ENCODE assay signal across 8 cellular contexts in the genomic region with DNA sequence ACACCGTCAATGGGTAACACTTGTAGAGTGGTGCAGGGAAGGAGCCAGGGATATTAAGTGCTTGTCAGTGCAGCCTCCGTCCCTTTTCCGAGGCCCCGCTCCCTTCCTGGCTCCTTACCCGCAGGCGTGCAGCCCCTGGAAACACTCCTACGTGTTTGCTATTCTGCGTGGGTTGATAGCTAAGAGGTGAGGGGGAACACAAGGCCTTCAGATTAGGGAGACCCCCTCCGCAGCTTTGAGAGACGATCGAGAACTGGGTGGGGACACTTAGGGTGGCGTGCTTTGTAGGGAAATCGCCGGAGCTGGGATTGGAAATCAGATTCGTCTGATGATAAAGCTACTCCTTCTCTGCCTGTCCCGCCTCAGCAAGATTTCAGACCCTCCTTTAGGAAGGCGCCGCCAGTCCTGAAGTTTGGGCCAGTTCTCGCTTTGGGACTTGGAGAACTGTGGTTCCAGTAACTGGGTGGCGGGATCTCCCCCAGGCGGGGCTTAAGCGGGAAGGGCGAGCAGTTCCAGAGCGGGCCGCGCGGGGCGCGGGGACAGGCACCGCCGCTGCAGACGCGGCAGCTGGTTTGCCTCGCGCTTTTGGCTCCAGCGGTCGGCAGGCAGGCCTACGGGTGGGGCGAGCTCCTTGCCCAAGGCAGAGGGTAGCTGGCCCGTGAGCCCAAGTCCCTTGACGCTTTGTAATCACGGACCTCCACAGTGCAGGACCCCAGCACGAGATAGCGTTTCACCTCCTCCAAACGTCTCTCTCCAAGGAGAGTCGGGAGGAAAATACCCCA. TPM values are rescaled to one million over a fixed set of nuclear protein-coding genes. Genes with fewer than 3 reads are reported as not detected.
A peak's percentile ranks its signal among the peaks of the same experiment; 100 is the strongest.
DNase-seq lines count a peak whose midpoint lies in the region; ATAC-seq and TF ChIP-seq lines count a peak whose summit lies in the region.

No MANE protein-coding gene starts in this region.

- H3K27me3 ChIP-seq in DOHH2 (ENCODE audit: control insufficient read depth, low read length) (peaks cover 22% of the 10 kb centered on the region), GM23338 (ENCODE audit: insufficient read depth) (peaks cover 39% of the 10 kb centered on the region)

- TF ChIP-seq CTCF in DOHH2 (IDR thresholded peaks at IDR 0.05; ENCODE audit: low read depth, low read length, poor library complexity, severe bottlenecking) (peak; percentile 53), GM23338 (conservative IDR thresholded peaks at IDR 0.05; ENCODE audit: low read depth in 2 of 2) (peak; percentile 48 to 53)

- peak overlapping the region; percentile 63; the same call in 2 of the 3 replicates for H3K4me3 Mint-ChIP-seq in GM23338

- H3K4me2 ChIP-seq in DOHH2 (ENCODE audit: low read length), result peak overlapping the region; percentile 96
- H3K4me2 ChIP-seq in GM23338, result peak overlapping the region; percentile 82

- H3K79me2 ChIP-seq in DOHH2 (ENCODE audit: control insufficient read depth, low read length), result no peaks in the 10 kb centered on the region
- H3K79me2 ChIP-seq in GM23338 (replicated peaks; ENCODE audit: insufficient read depth), result no peaks in the 10 kb centered on the region

- H3K27me3 Mint-ChIP-seq in GM23338 (ENCODE audit: insufficient read depth, low read depth, poor library complexity), result peaks cover 44% of the 10 kb centered on the region

- H3K27ac ChIP-seq in DOHH2 (ENCODE audit: low read depth, low read length) (no peak overlapping the region), GM23338 (ENCODE audit: low read depth) (no peak overlapping the region)

- no peaks in the 10 kb centered on the region for H3K9me3 ChIP-seq in DOHH2 (ENCODE audit: control insufficient read depth, insufficient read depth, low read length)

- H3K4me1 ChIP-seq in DOHH2 (ENCODE audit: control insufficient read depth, low read length) (peaks cover 31% of the 10 kb centered on the region), GM23338 (ENCODE audit: insufficient read depth) (peaks cover 43% of the 10 kb centered on the region)

- H3K36me3 ChIP-seq in DOHH2 (ENCODE audit: control insufficient read depth, low read length) (no peaks in the 10 kb centered on the region), GM23338 (ENCODE audit: insufficient read depth) (no peaks in the 10 kb centered on the region)

- peak overlapping the region; percentile 97 for H2AFZ ChIP-seq in GM23338

- peaks cover 6% of the 10 kb centered on the region; the same call in 2 of the 3 replicates for H3K36me3 Mint-ChIP-seq in GM23338 (ENCODE audit: low read depth)

- DNase-seq in GM23338 (ENCODE audit: low spot score) (peak; percentile 94), LoVo (ENCODE audit: low spot score) (peak; percentile 85), SW480 (ENCODE audit: low spot score) (peak; percentile 69), anterior cingulate cortex (lab: John Stamatoyannopoulos, UW) (peak; percentile 18 to 87 (median 66)), hepatic stellate cell (ENCODE audit: low spot score) (peak; percentile 94), renal cortical epithelial cell (ENCODE audit: low read depth) (peak; percentile 52), NCI-H128 (lab: John Stamatoyannopoulos, UW; ENCODE audit: unreplicated experiment) (no peak)

- peak overlapping the region; percentile 75 for H3K4me3 ChIP-seq in DOHH2 (ENCODE audit: low read length)
- peak overlapping the region; percentile 63 for H3K4me3 ChIP-seq in GM23338

- H3F3A ChIP-seq in DOHH2 (ENCODE audit: control insufficient read depth, insufficient read depth), result no peaks in the 10 kb centered on the region
- 0 out of 2 replicates have a peak, but pooled peaks cover 7% of the 10 kb centered on the region for H3F3A ChIP-seq in GM23338 (replicated peaks; ENCODE audit: low read depth)

- peak; percentile 80 for ATAC-seq in GM23338

- H3K9me3 Mint-ChIP-seq in GM23338, result peaks cover 7% of the 10 kb centered on the region

- H3K9me2 ChIP-seq in DOHH2 (replicated peaks; ENCODE audit: control insufficient read depth, low read length), result no peaks in the 10 kb centered on the region
- no peaks in the 10 kb centered on the region for H3K9me2 ChIP-seq in GM23338 (ENCODE audit: insufficient read depth)

- no peak overlapping the region for H3K27ac Mint-ChIP-seq in GM23338

- H3K4me1 Mint-ChIP-seq in GM23338, result peaks cover 40% of the 10 kb centered on the region

- no peaks in the 10 kb centered on the region for H4K20me1 ChIP-seq in DOHH2 (ENCODE audit: control insufficient read depth, insufficient read depth, low read depth, low read length)
- no peaks in the 10 kb centered on the region for H4K20me1 ChIP-seq in GM23338 (replicated peaks; ENCODE audit: insufficient read depth)

TF ChIP-seq in GM23338, 12 proteins besides CTCF, POLR2A, EP300 and RAD21 (continues in another document):
- no peak for TF ChIP-seq ETS1 (IDR thresholded peaks at IDR 0.05)
- TF ChIP-seq JUNB (IDR thresholded peaks at IDR 0.05; ENCODE audit: unreplicated experiment), result no peak
- TF ChIP-seq, protein P1, sequence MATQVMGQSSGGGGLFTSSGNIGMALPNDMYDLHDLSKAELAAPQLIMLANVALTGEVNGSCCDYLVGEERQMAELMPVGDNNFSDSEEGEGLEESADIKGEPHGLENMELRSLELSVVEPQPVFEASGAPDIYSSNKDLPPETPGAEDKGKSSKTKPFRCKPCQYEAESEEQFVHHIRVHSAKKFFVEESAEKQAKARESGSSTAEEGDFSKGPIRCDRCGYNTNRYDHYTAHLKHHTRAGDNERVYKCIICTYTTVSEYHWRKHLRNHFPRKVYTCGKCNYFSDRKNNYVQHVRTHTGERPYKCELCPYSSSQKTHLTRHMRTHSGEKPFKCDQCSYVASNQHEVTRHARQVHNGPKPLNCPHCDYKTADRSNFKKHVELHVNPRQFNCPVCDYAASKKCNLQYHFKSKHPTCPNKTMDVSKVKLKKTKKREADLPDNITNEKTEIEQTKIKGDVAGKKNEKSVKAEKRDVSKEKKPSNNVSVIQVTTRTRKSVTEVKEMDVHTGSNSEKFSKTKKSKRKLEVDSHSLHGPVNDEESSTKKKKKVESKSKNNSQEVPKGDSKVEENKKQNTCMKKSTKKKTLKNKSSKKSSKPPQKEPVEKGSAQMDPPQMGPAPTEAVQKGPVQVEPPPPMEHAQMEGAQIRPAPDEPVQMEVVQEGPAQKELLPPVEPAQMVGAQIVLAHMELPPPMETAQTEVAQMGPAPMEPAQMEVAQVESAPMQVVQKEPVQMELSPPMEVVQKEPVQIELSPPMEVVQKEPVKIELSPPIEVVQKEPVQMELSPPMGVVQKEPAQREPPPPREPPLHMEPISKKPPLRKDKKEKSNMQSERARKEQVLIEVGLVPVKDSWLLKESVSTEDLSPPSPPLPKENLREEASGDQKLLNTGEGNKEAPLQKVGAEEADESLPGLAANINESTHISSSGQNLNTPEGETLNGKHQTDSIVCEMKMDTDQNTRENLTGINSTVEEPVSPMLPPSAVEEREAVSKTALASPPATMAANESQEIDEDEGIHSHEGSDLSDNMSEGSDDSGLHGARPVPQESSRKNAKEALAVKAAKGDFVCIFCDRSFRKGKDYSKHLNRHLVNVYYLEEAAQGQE (IDR thresholded peaks at IDR 0.05; ENCODE audit: unreplicated experiment), result peak; percentile 17
- 0 out of 2 replicates have a peak, but pooled peaks have one; percentile 15 for TF ChIP-seq POLR2AphosphoS5 (IDR thresholded peaks at IDR 0.05; ENCODE audit: low read depth)
- peak; percentile 6; the same call in 1 of the 2 replicates for TF ChIP-seq CREB1 (CRISPR knock-in tag; IDR thresholded peaks at IDR 0.05; ENCODE audit: low read depth)
- TF ChIP-seq NANOG (IDR thresholded peaks at IDR 0.05; ENCODE audit: borderline replicate concordance), result no peak
- no peak for TF ChIP-seq EZH2 (IDR thresholded peaks at IDR 0.05; ENCODE audit: low read depth, unreplicated experiment)
- no peak for TF ChIP-seq STAT1 (IDR thresholded peaks at IDR 0.05; ENCODE audit: unreplicated experiment)
- TF ChIP-seq EZH2phosphoT487 (IDR thresholded peaks at IDR 0.05; ENCODE audit: unreplicated experiment), result no peak

RNA-seq across cellular contexts. Expression of gene FAM107A, which starts 8.0 kb away (rescaled TPM):
- 0.89 and 1.0 TPM in 2 replicates for total RNA-seq in GM23338 (2014; rRNA removed; shearing (Covaris generic))
- 0.61 and 1.1 TPM in 2 replicates for polyA plus RNA-seq in GM23338 (2016; fragmentation: Nextera tagmentation; extraction: Ambion mirVana)
- total RNA-seq in renal cortical epithelial cell, result 0.60 and 0.87 TPM in 2 replicates

RNA-seq across cellular contexts. Expression of gene ACOX2, which starts 48.2 kb away (rescaled TPM):
- 0.31 and 1.1 TPM in 2 replicates for total RNA-seq in GM23338 (2014; rRNA removed; shearing (Covaris generic))
- polyA plus RNA-seq in GM23338 (2016; fragmentation: Nextera tagmentation; extraction: Ambion mirVana), result 1.9 and 2.9 TPM in 2 replicates
- total RNA-seq in renal cortical epithelial cell, result 0.75 TPM in 1 of 2 replicates, not detected in the other
